Comparison of ENCODE assay signal across 8 cellular contexts in genomic region chr2:169479257-169480078, GRCh38. TPM values are rescaled to one million over a fixed set of nuclear protein-coding genes. Genes with fewer than 3 reads are reported as not detected.
DNase-seq lines count a peak whose midpoint lies in the region; ATAC-seq and TF ChIP-seq lines count a peak whose summit lies in the region.

BBS5 (plus strand) TSS chr2:169479494; CDS start chr2:169479554, 60 bp downstream.

- CTCF ChIA-PET in activated CD8-positive, alpha-beta T cell treated with anti-CD3 and anti-CD28 coated beads, Interleukin-2, amount 10 ng/mL, durations not matched to agents 7 days and 5 days (lab: Charles Lee), result interaction anchor here (0.9 to 2.1 kb wide), 11 partner anchors 8 to 349 kb away, joined by 3 to 11 read pairs (median 3); partner anchors contain the start of gene FASTKD1

- peak; percentile 77 to 86 for DNase-seq in AML-193 (lab: John Stamatoyannopoulos, UW)
- peak; percentile 86 for DNase-seq in NCI-H748 (lab: John Stamatoyannopoulos, UW; ENCODE audit: unreplicated experiment)
- DNase-seq in activated CD8-positive, alpha-beta T cell treated with anti-CD3 and anti-CD28 coated beads, Interleukin-2, amount 10 ng/mL, durations not matched to agents 7 days and 5 days, result peak; percentile 85
- DNase-seq in effector memory CD4-positive, alpha-beta T cell, result peak; percentile 2 to 39 (median 36)
- peak; percentile 84 for DNase-seq in medulla oblongata (ENCODE audit: extremely low spot score)
- peak; percentile 58 to 72 (median 65) for DNase-seq in stimulated activated CD4-positive, alpha-beta T cell treated with anti-CD3 and anti-CD28 coated beads, TNF-alpha, amount 100 ng/mL, for 48 hours (ENCODE audit: low read depth in 3 of 3)

- no peaks in the 10 kb centered on the region for H3K4me1 ChIP-seq in effector memory CD4-positive, alpha-beta T cell (ENCODE audit: control insufficient read depth, insufficient read depth, low read length, poor library complexity, severe bottlenecking)

- POLR2A ChIA-PET in activated CD8-positive, alpha-beta T cell treated with anti-CD3 and anti-CD28 coated beads, Interleukin-2, amount 10 ng/mL, durations not matched to agents 7 days and 5 days (lab: Charles Lee), result interaction anchor here (0.5 to 1.2 kb wide), 2 partner anchors 105 to 345 kb away, joined by 3 to 4 read pairs; partner anchors contain the start of gene METTL5

- H3K4me3 Mint-ChIP-seq in activated CD8-positive, alpha-beta T cell treated with anti-CD3 and anti-CD28 coated beads, Interleukin-2, amount 10 ng/mL, durations not matched to agents 7 days and 5 days, result peak within 1 kb of the TSS; percentile 84

- no peaks in the 10 kb centered on the region for H3K9me3 Mint-ChIP-seq in activated CD8-positive, alpha-beta T cell treated with anti-CD3 and anti-CD28 coated beads, Interleukin-2, amount 10 ng/mL, durations not matched to agents 7 days and 5 days (ENCODE audit: insufficient read depth)

- peak; percentile 98 for ATAC-seq in HG03432 (IDR thresholded peaks at IDR 0.05; ENCODE audit: unreplicated experiment)
- ATAC-seq in activated CD8-positive, alpha-beta T cell treated with anti-CD3 and anti-CD28 coated beads, Interleukin-2, amount 10 ng/mL, durations not matched to agents 7 days and 5 days, result peak; percentile 98

- TF ChIP-seq POLR2A in GM19099 (IDR thresholded peaks at IDR 0.05; ENCODE audit: extremely low read depth, insufficient read length, low read depth), result peak; percentile 25

- H3K4me3 ChIP-seq in effector memory CD4-positive, alpha-beta T cell (ENCODE audit: insufficient read depth, low read depth, low read length, poor library complexity, severe bottlenecking), result peak within 1 kb of the TSS; percentile 90

- peaks cover 3% of the 10 kb centered on the region for H3K36me3 ChIP-seq in effector memory CD4-positive, alpha-beta T cell (ENCODE audit: control insufficient read depth, insufficient read depth, low read length)

- peaks cover 19% of the 10 kb centered on the region for H3K4me1 Mint-ChIP-seq in activated CD8-positive, alpha-beta T cell treated with anti-CD3 and anti-CD28 coated beads, Interleukin-2, amount 10 ng/mL, durations not matched to agents 7 days and 5 days (ENCODE audit: low read depth)

- H3K27me3 ChIP-seq in effector memory CD4-positive, alpha-beta T cell (replicated peaks; ENCODE audit: control insufficient read depth, insufficient read depth, low read length, poor library complexity, severe bottlenecking), result no peaks in the 10 kb centered on the region

- H3K27ac ChIP-seq in effector memory CD4-positive, alpha-beta T cell (ENCODE audit: insufficient read depth, low read length, poor library complexity, severe bottlenecking), result peak within 1 kb of the TSS; percentile 56

- no peaks in the 10 kb centered on the region for H3K27me3 Mint-ChIP-seq in activated CD8-positive, alpha-beta T cell treated with anti-CD3 and anti-CD28 coated beads, Interleukin-2, amount 10 ng/mL, durations not matched to agents 7 days and 5 days (ENCODE audit: low read depth)

- H3K9me3 ChIP-seq in effector memory CD4-positive, alpha-beta T cell (ENCODE audit: control insufficient read depth, low read length), result no peaks in the 10 kb centered on the region

- H3K36me3 Mint-ChIP-seq in activated CD8-positive, alpha-beta T cell treated with anti-CD3 and anti-CD28 coated beads, Interleukin-2, amount 10 ng/mL, durations not matched to agents 7 days and 5 days (ENCODE audit: low read depth), result no peaks in the 10 kb centered on the region

- peak within 1 kb of the TSS; percentile 64 for H3K27ac Mint-ChIP-seq in activated CD8-positive, alpha-beta T cell treated with anti-CD3 and anti-CD28 coated beads, Interleukin-2, amount 10 ng/mL, durations not matched to agents 7 days and 5 days

RNA-seq across cellular contexts. Expression of gene BBS5, which starts in this region (rescaled TPM):
- total RNA-seq in activated CD8-positive, alpha-beta T cell treated with anti-CD3 and anti-CD28 coated beads, Interleukin-2, amount 10 ng/mL, durations not matched to agents 7 days and 5 days, result 1 to 10 TPM; 1.9 to 2.2 TPM

Comparison
In these comparisons a context has a peak if more than half of its experiments do, and no peak if none do; other contexts are left out.
1. Peak in every context shown above with its lines: DNase-seq, ATAC-seq, H3K4me3 ChIP-seq and H3K27ac ChIP-seq.
2. DNase-seq: peak in every context shown above with its lines; median percentile 86 in NCI-H748; 85 in activated CD8-positive, alpha-beta T cell treated with anti-CD3 and anti-CD28 coated beads, Interleukin-2, amount 10 ng/mL, durations not matched to agents 7 days and 5 days; 84 in medulla oblongata; 82 in AML-193; 65 in stimulated activated CD4-positive, alpha-beta T cell treated with anti-CD3 and anti-CD28 coated beads, TNF-alpha, amount 100 ng/mL, for 48 hours; 36 in effector memory CD4-positive, alpha-beta T cell.